Comparison of ENCODE assay signal across 2 cellular contexts in genomic region chr2:134751981-134752380, GRCh38. TPM values are rescaled to one million over a fixed set of nuclear protein-coding genes. Genes with fewer than 3 reads are reported as not detected.
"Had no signal": no experiment of that assay in that cellular context is flagged by ENCODE, and none has a peak within 500 bp of the region (broad histone marks: within the 10 kb centered on the region; RNA-seq: fewer than 3 reads in every experiment).

No MANE protein-coding gene starts in this region.

RNA-seq across cellular contexts. Expression of gene TMEM163, which starts 33.2 kb away (rescaled TPM):
- total RNA-seq: osteocyte, smooth muscle cell had no signal
